In genomic region chr5:173915310-173916005, GRCh38 we compare ENCODE assay signal across 18 cellular contexts. TPM values are rescaled to one million over a fixed set of nuclear protein-coding genes. Genes with fewer than 3 reads are reported as not detected.
DNase-seq lines count a peak whose midpoint lies in the region; ATAC-seq and TF ChIP-seq lines count a peak whose summit lies in the region.
"Had no signal": no experiment of that assay in that cellular context is flagged by ENCODE, and none has a peak within 500 bp of the region (broad histone marks: within the 10 kb centered on the region; RNA-seq: fewer than 3 reads in every experiment).

No MANE protein-coding gene starts in this region.

- H3K27me3 Mint-ChIP-seq in activated naive CD4-positive, alpha-beta T cell treated with anti-CD3 and anti-CD28 coated beads, Interleukin-2, amount 10 ng/mL, durations not matched to agents 7 days and 5 days, result no peaks in the 10 kb centered on the region
- H3K27me3 Mint-ChIP-seq: CD8-positive, alpha-beta memory T cell; IgD-negative memory B cell; type B pancreatic cell had no signal

- DNase-seq in HL-60 (ENCODE audit: low read depth in 1 of 2, low spot score in 1 of 2), result no peak
- peak; percentile 26 for DNase-seq in adipocyte (ENCODE audit: low read depth)
- no peak for DNase-seq in left ventricle myocardium inferior
- peak; percentile 73 for DNase-seq in superior temporal gyrus (ENCODE audit: extremely low spot score)
- DNase-seq in GOT3 (lab: John Stamatoyannopoulos, UW), result no peak
- no peak for DNase-seq in activated naive CD4-positive, alpha-beta T cell treated with anti-CD3 and anti-CD28 coated beads, Interleukin-2, amount 10 ng/mL, durations not matched to agents 7 days and 5 days
- no peak for DNase-seq in esophagus squamous epithelium (lab: John Stamatoyannopoulos, UW)
- DNase-seq: activated CD8-positive, alpha-beta memory T cell treated with anti-CD3 and anti-CD28 coated beads, Interleukin-2, amount 50 U/mL, for 48 hours; activated naive CD4-positive, alpha-beta T cell treated with Interleukin-2 at 50 U/mL for 16 hours; CD8-positive, alpha-beta memory T cell; NCI-H1048; NCI-H226; PC-3 had no signal

- no peak overlapping the region for H3K27ac Mint-ChIP-seq in activated naive CD4-positive, alpha-beta T cell treated with anti-CD3 and anti-CD28 coated beads, Interleukin-2, amount 10 ng/mL, durations not matched to agents 7 days and 5 days
- H3K27ac Mint-ChIP-seq: T-helper 1 cell treated with Interleukin-12 subunit alpha and Interleukin-12 subunit beta and Interleukin-4 antibody, amounts not matched to agents 30 μg/mL and 1 μg/mL, for 36 hours; type B pancreatic cell had no signal

- H3K27me3 ChIP-seq in HL-60 (ENCODE audit: insufficient read depth, poor library complexity, severe bottlenecking) (no peaks in the 10 kb centered on the region), adipocyte (replicated peaks; ENCODE audit: control insufficient read depth, insufficient read depth, low read length) (no peaks in the 10 kb centered on the region), left ventricle myocardium inferior (ENCODE audit: low read depth) (no peaks in the 10 kb centered on the region), esophagus squamous epithelium (no peaks in the 10 kb centered on the region)

- no peak for ATAC-seq in GM21515 (IDR thresholded peaks at IDR 0.05; ENCODE audit: unreplicated experiment)
- ATAC-seq: activated CD4-positive, CD25-positive, alpha-beta regulatory T cell treated with anti-CD3 and anti-CD28 coated beads, Interleukin-2, amount 50 U/mL, for 24 hours; PC-3 had no signal

- H3K9me3 ChIP-seq in adipocyte (ENCODE audit: control insufficient read depth, low read length) (no peaks in the 10 kb centered on the region), left ventricle myocardium inferior (replicated peaks) (no peaks in the 10 kb centered on the region), esophagus squamous epithelium (no peaks in the 10 kb centered on the region)

- no peak overlapping the region for H3K4me3 Mint-ChIP-seq in activated naive CD4-positive, alpha-beta T cell treated with anti-CD3 and anti-CD28 coated beads, Interleukin-2, amount 10 ng/mL, durations not matched to agents 7 days and 5 days
- H3K4me3 Mint-ChIP-seq: T-helper 1 cell treated with Interleukin-12 subunit alpha and Interleukin-12 subunit beta and Interleukin-4 antibody, amounts not matched to agents 30 μg/mL and 1 μg/mL, for 36 hours had no signal

- TF ChIP-seq POLR2A in esophagus squamous epithelium (IDR thresholded peaks at IDR 0.05), result no peak

- H3K4me3 ChIP-seq in HL-60 (replicated peaks; ENCODE audit: insufficient read depth, low read length), result no peak overlapping the region
- no peak overlapping the region for H3K4me3 ChIP-seq in adipocyte (ENCODE audit: low read length)
- peak overlapping the region; percentile 61 for H3K4me3 ChIP-seq in left ventricle myocardium inferior
- H3K4me3 ChIP-seq in esophagus squamous epithelium, result no peak overlapping the region

- intact Hi-C loops in left ventricle myocardium inferior (cut with micrococcal nuclease), result no loop called here
- intact Hi-C loops in esophagus squamous epithelium (cut with DNase I), result no loop called here

- TF ChIP-seq CTCF in HL-60 (IDR thresholded peaks at IDR 0.05; ENCODE audit: insufficient read depth, low read length), result no peak
- no peak for TF ChIP-seq CTCF in left ventricle myocardium inferior (IDR thresholded peaks at IDR 0.05; ENCODE audit: borderline replicate concordance)
- no peak for TF ChIP-seq CTCF in esophagus squamous epithelium (IDR thresholded peaks at IDR 0.05)

- H3K9ac ChIP-seq in adipocyte (ENCODE audit: low read length), result no peak overlapping the region

- peaks cover 4% of the 10 kb centered on the region for H3K4me1 Mint-ChIP-seq in activated naive CD4-positive, alpha-beta T cell treated with anti-CD3 and anti-CD28 coated beads, Interleukin-2, amount 10 ng/mL, durations not matched to agents 7 days and 5 days

- H3K4me1 ChIP-seq in adipocyte (ENCODE audit: control insufficient read depth, insufficient read depth, low read length) (peaks cover 30% of the 10 kb centered on the region), left ventricle myocardium inferior (peaks cover 98% of the 10 kb centered on the region), esophagus squamous epithelium (peaks cover 4 to 39% (median 19%) of the 10 kb centered on the region in 3 donors)

- CTCF ChIA-PET in activated naive CD4-positive, alpha-beta T cell treated with anti-CD3 and anti-CD28 coated beads, Interleukin-2, amount 10 ng/mL, durations not matched to agents 7 days and 5 days (lab: Charles Lee), result no interaction called here

- H3K27ac ChIP-seq in HL-60 (replicated peaks), result peak overlapping the region; percentile 6; the same call in 1 of the 2 replicates
- peak overlapping the region; percentile 87 for H3K27ac ChIP-seq in left ventricle myocardium inferior (replicated peaks)
- no peak overlapping the region for H3K27ac ChIP-seq in esophagus squamous epithelium

- peaks cover 47% of the 10 kb centered on the region for H3K36me3 ChIP-seq in adipocyte (ENCODE audit: control insufficient read depth, insufficient read depth, low read length, severe bottlenecking)
- peaks cover 21% of the 10 kb centered on the region for H3K36me3 ChIP-seq in left ventricle myocardium inferior
- peaks cover 0 to 27% (median 0%) of the 10 kb centered on the region in 3 donors for H3K36me3 ChIP-seq in esophagus squamous epithelium

- no peaks in the 10 kb centered on the region for H3K9me3 Mint-ChIP-seq in activated naive CD4-positive, alpha-beta T cell treated with anti-CD3 and anti-CD28 coated beads, Interleukin-2, amount 10 ng/mL, durations not matched to agents 7 days and 5 days
- H3K9me3 Mint-ChIP-seq: CD8-positive, alpha-beta memory T cell; IgD-negative memory B cell; T-helper 1 cell treated with Interleukin-12 subunit alpha and Interleukin-12 subunit beta and Interleukin-4 antibody, amounts not matched to agents 30 μg/mL and 1 μg/mL, for 36 hours; type B pancreatic cell had no signal

- H3K36me3 Mint-ChIP-seq in activated naive CD4-positive, alpha-beta T cell treated with anti-CD3 and anti-CD28 coated beads, Interleukin-2, amount 10 ng/mL, durations not matched to agents 7 days and 5 days, result peaks cover 6% of the 10 kb centered on the region

- WGBS in esophagus squamous epithelium, 2 donors, result 82 to 87% methylated on average over 7 of the region's 7 CpGs

RNA-seq across cellular contexts. Expression of gene CPEB4, which starts 27.3 kb away (rescaled TPM):
- total RNA-seq in left ventricle myocardium inferior (136 TPM), esophagus squamous epithelium (10 to 100 TPM; 33.2 to 51.6 (median 44.8) TPM)

Comparison
In these comparisons a context has a peak if more than half of its experiments do, and no peak if none do; other contexts are left out.
1. DNase-seq: peak in adipocyte (single experiment) and superior temporal gyrus (single experiment); none in HL-60 (0 of 2), left ventricle myocardium inferior (single experiment), GOT3 (single experiment), activated naive CD4-positive, alpha-beta T cell treated with anti-CD3 and anti-CD28 coated beads, Interleukin-2, amount 10 ng/mL, durations not matched to agents 7 days and 5 days (single experiment) and esophagus squamous epithelium (single experiment).
2. H3K27ac ChIP-seq: peak in HL-60 (single experiment) and left ventricle myocardium inferior (single experiment); none in esophagus squamous epithelium (0 of 4).